Comparison of ENCODE assay signal across 23 cellular contexts in genomic region chr11:94067010-94067409, GRCh38. TPM values are rescaled to one million over a fixed set of nuclear protein-coding genes. Genes with fewer than 3 reads are reported as not detected.
"Had no signal": no experiment of that assay in that cellular context is flagged by ENCODE, and none has a peak within 500 bp of the region (broad histone marks: within the 10 kb centered on the region; RNA-seq: fewer than 3 reads in every experiment).

No MANE protein-coding gene starts in this region.

- H3K9me3 Mint-ChIP-seq: activated naive CD4-positive, alpha-beta T cell treated with anti-CD3 and anti-CD28 coated beads for 36 hours; activated naive CD8-positive, alpha-beta T cell treated with anti-CD3 and anti-CD28 coated beads, Interleukin-2, amount 50 U/mL, for 24 hours; activated T-helper 17 cell treated with anti-CD3 and anti-CD28 coated beads, Interleukin-2, amount 50 U/mL, for 72 hours had no signal

- H3K27me3 ChIP-seq: cardiac muscle cell, colonic mucosa, transverse colon, vagina had no signal

- H3K27me3 Mint-ChIP-seq: activated T-helper 17 cell treated with anti-CD3 and anti-CD28 coated beads, Interleukin-2, amount 50 U/mL, for 72 hours had no signal

- H3K4me3 ChIP-seq: cardiac muscle cell, colonic mucosa, prostate gland, smooth muscle cell, transverse colon, vagina had no signal

- ATAC-seq: activated naive CD8-positive, alpha-beta T cell treated with anti-CD3 and anti-CD28 coated beads, Interleukin-2, amount 50 U/mL, for 24 hours; activated T-helper 17 cell treated with anti-CD3 and anti-CD28 coated beads, Interleukin-2, amount 50 U/mL, for 72 hours; right cardiac atrium had no signal

- H3K27ac Mint-ChIP-seq: activated naive CD4-positive, alpha-beta T cell treated with anti-CD3 and anti-CD28 coated beads for 36 hours; activated naive CD8-positive, alpha-beta T cell treated with anti-CD3 and anti-CD28 coated beads, Interleukin-2, amount 50 U/mL, for 24 hours; activated T-helper 17 cell treated with anti-CD3 and anti-CD28 coated beads, Interleukin-2, amount 50 U/mL, for 72 hours had no signal

- H3K4me1 ChIP-seq: colonic mucosa, prostate gland, transverse colon, vagina had no signal

- H3K4me1 Mint-ChIP-seq: activated naive CD8-positive, alpha-beta T cell treated with anti-CD3 and anti-CD28 coated beads, Interleukin-2, amount 50 U/mL, for 24 hours; activated T-helper 17 cell treated with anti-CD3 and anti-CD28 coated beads, Interleukin-2, amount 50 U/mL, for 72 hours had no signal

- H3K36me3 ChIP-seq: cardiac muscle cell, colonic mucosa, prostate gland, transverse colon, vagina had no signal

- H3K27ac ChIP-seq: cardiac muscle cell, colonic mucosa, prostate gland, transverse colon, vagina had no signal

- DNase-seq: activated CD4-positive, alpha-beta T cell treated with anti-CD3 and anti-CD28 coated beads for 1 hour; activated CD4-positive, alpha-beta T cell treated with anti-CD3 and anti-CD28 coated beads, Interleukin-2, amount 50 U/mL, for 48 hours; activated naive CD4-positive, alpha-beta T cell treated with anti-CD3 and anti-CD28 coated beads for 36 hours; activated naive CD8-positive, alpha-beta T cell treated with anti-CD3 and anti-CD28 coated beads, Interleukin-2, amount 50 U/mL, for 24 hours; aorta; colonic mucosa; hippocampal formation; kidney glomerular epithelial cell; right cardiac atrium; stimulated activated CD4-positive, alpha-beta T cell treated with anti-CD3 and anti-CD28 coated beads, Interleukin-4, amount 100 ng/mL, for 4 hours; stimulated activated CD8-positive, alpha-beta memory T cell treated with anti-CD3 and anti-CD28 coated beads, Interleukin-4, amount 100 ng/mL, for 48 hours; stimulated activated naive CD4-positive, alpha-beta T cell treated with Interleukin-2 at 50 U/mL for 16 hours; substantia nigra; transverse colon had no signal

- H3K4me3 Mint-ChIP-seq: activated naive CD4-positive, alpha-beta T cell treated with anti-CD3 and anti-CD28 coated beads for 36 hours; activated naive CD8-positive, alpha-beta T cell treated with anti-CD3 and anti-CD28 coated beads, Interleukin-2, amount 50 U/mL, for 24 hours; activated T-helper 17 cell treated with anti-CD3 and anti-CD28 coated beads, Interleukin-2, amount 50 U/mL, for 72 hours had no signal

- H3K9me3 ChIP-seq: colonic mucosa, prostate gland, transverse colon, vagina had no signal

RNA-seq across cellular contexts. Expression of gene HEPHL1, which starts 45.9 kb away (rescaled TPM):
- total RNA-seq: activated naive CD4-positive, alpha-beta T cell treated with anti-CD3 and anti-CD28 coated beads for 36 hours; activated T-helper 17 cell treated with anti-CD3 and anti-CD28 coated beads, Interleukin-2, amount 50 U/mL, for 72 hours; cardiac muscle cell; colonic mucosa; glomerular endothelial cell; mesenteric fat pad; omental fat pad; right cardiac atrium; T-helper 2 cell treated with Interferon-gamma antibody and Interleukin-4, amounts not matched to agents 100 ng/mL and 5 ng/mL, for 36 hours; transverse colon had no signal
